In the genomic region with DNA sequence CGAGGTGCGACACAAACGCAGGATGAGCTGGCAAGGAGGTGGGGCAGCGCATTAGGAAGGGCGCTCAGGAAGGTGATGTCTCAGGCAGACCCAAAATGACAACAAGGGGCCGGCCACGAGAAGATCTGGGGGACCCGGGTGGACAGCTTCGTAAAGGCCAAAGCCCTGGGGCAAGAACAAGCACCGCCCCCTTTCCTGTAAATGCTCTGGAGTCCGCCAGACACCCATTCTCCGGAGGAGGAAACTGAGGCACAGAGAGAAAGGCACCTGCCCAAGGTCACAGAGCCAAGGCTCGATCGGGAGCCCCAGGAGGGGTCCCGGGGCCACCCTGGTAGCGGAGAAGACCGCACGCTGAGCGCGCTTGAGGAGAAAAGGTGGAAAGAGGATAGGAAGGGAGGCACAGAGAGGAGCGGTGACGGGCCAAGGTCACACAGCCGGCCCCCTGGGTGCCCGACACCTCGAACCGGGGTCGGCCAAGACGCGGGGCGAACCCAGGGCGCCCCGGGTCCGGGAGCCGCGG, we compare ENCODE assay signal across 6 cellular contexts. TPM values are rescaled to one million over a fixed set of nuclear protein-coding genes. Genes with fewer than 3 reads are reported as not detected.
A peak's percentile ranks its signal among the peaks of the same experiment; 100 is the strongest.
DNase-seq lines count a peak whose midpoint lies in the region; ATAC-seq and TF ChIP-seq lines count a peak whose summit lies in the region.

No MANE protein-coding gene starts in this region.

- H3K4me2 ChIP-seq in DND-41 (ENCODE audit: insufficient read depth, low read length), result peak overlapping the region; percentile 96

- peaks cover 76% of the 10 kb centered on the region for H3K36me3 ChIP-seq in DND-41 (ENCODE audit: insufficient read depth, low read length)

- peak overlapping the region; percentile 100 for H3K4me3 Mint-ChIP-seq in stimulated activated effector memory CD8-positive, alpha-beta T cell treated with anti-CD3 and anti-CD28 coated beads, Interleukin-12 subunit alpha, Interleukin-12 subunit beta, amount 100 ng/mL, for 72 hours

- peak overlapping the region; percentile 82 to 83 for H3K4me3 ChIP-seq in DND-41 (ENCODE audit: low read depth in 1 of 2, low read length in 2 of 2)

- peaks cover 100% of the 10 kb centered on the region for H3K36me3 Mint-ChIP-seq in stimulated activated effector memory CD8-positive, alpha-beta T cell treated with anti-CD3 and anti-CD28 coated beads, Interleukin-12 subunit alpha, Interleukin-12 subunit beta, amount 100 ng/mL, for 72 hours

- peak overlapping the region; percentile 92 for H3K9ac ChIP-seq in DND-41 (ENCODE audit: low read depth, low read length)

- peaks cover 97% of the 10 kb centered on the region for H3K79me2 ChIP-seq in DND-41 (ENCODE audit: insufficient read depth, low read length)

- no peaks in the 10 kb centered on the region for H3K9me3 ChIP-seq in DND-41 (ENCODE audit: insufficient read depth, low read length, severe bottlenecking)

- H3K27ac Mint-ChIP-seq in stimulated activated effector memory CD8-positive, alpha-beta T cell treated with anti-CD3 and anti-CD28 coated beads, Interleukin-12 subunit alpha, Interleukin-12 subunit beta, amount 100 ng/mL, for 72 hours, result peak overlapping the region; percentile 100

- H3K4me1 Mint-ChIP-seq in stimulated activated effector memory CD8-positive, alpha-beta T cell treated with anti-CD3 and anti-CD28 coated beads, Interleukin-12 subunit alpha, Interleukin-12 subunit beta, amount 100 ng/mL, for 72 hours, result peaks cover 58% of the 10 kb centered on the region

- no peaks in the 10 kb centered on the region for H3K9me3 Mint-ChIP-seq in stimulated activated effector memory CD8-positive, alpha-beta T cell treated with anti-CD3 and anti-CD28 coated beads, Interleukin-12 subunit alpha, Interleukin-12 subunit beta, amount 100 ng/mL, for 72 hours

- TF ChIP-seq CTCF in DND-41 (IDR thresholded peaks at IDR 0.05; ENCODE audit: borderline replicate concordance, extremely low read depth, low read length, poor library complexity, severe bottlenecking) (peak; percentile 1), VCaP (conservative IDR thresholded peaks at IDR 0.05) (no peak)

- H3K27ac ChIP-seq in DND-41 (ENCODE audit: low read length), result peak overlapping the region; percentile 88
- peak overlapping the region; percentile 93 for H3K27ac ChIP-seq in VCaP

- ATAC-seq in DND-41 (ENCODE audit: insufficient read depth, low read depth), result no peak
- no peak for ATAC-seq in stimulated activated effector memory CD8-positive, alpha-beta T cell treated with anti-CD3 and anti-CD28 coated beads, Interleukin-12 subunit alpha, Interleukin-12 subunit beta, amount 100 ng/mL, for 72 hours

- peak overlapping the region; percentile 84 for H2AFZ ChIP-seq in DND-41 (ENCODE audit: low read depth, low read length)

- H4K20me1 ChIP-seq in DND-41 (ENCODE audit: insufficient read depth, low read length), result peaks cover 63% of the 10 kb centered on the region

- DNase-seq in DND-41 (peak; percentile 20), glomerular visceral epithelial cell (ENCODE audit: extremely low spot score) (peak; percentile 7), H4 (ENCODE audit: low spot score) (no peak), middle frontal gyrus (ENCODE audit: extremely low spot score, low spot score) (no peak)
- DNase-seq in stimulated activated effector memory CD8-positive, alpha-beta T cell treated with anti-CD3 and anti-CD28 coated beads, Interleukin-12 subunit alpha, Interleukin-12 subunit beta, amount 100 ng/mL, for 72 hours (ENCODE audit: low spot score in 2 of 2), result peak; percentile 22 to 69

- peaks cover 64% of the 10 kb centered on the region for H3K4me1 ChIP-seq in DND-41 (ENCODE audit: insufficient read depth, low read length)

- H3K27me3 ChIP-seq in DND-41 (ENCODE audit: insufficient read depth, low read length, poor library complexity), result no peaks in the 10 kb centered on the region

RNA-seq across cellular contexts. Expression of gene SAFB2, which starts 0.6 kb away (rescaled TPM):
- total RNA-seq in H4 (2014; rRNA removed; shearing (Covaris generic)), result 10.8 and 19.1 TPM in 2 replicates

RNA-seq across cellular contexts. Expression of gene SAFB, which starts 0.9 kb away (rescaled TPM):
- 18.4 and 19.5 TPM in 2 replicates for total RNA-seq in H4 (2014; rRNA removed; shearing (Covaris generic))

RNA-seq across cellular contexts. Expression of gene TINCR, which starts 54.3 kb away (rescaled TPM):
- 2.3 and 4.3 TPM in 2 replicates for total RNA-seq in H4 (2014; rRNA removed; shearing (Covaris generic))

RNA-seq across cellular contexts. Expression of gene MICOS13, which starts 58.3 kb away (rescaled TPM):
- total RNA-seq in H4 (2014; rRNA removed; shearing (Covaris generic)), result 38.1 and 52.7 TPM in 2 replicates

RNA-seq across cellular contexts. Expression of gene HSD11B1L, which starts 58.8 kb away (rescaled TPM):
- 2.4 and 4.9 TPM in 2 replicates for total RNA-seq in H4 (2014; rRNA removed; shearing (Covaris generic))

Comparison
In these comparisons a context has a peak if more than half of its experiments do, and no peak if none do; other contexts are left out.
1. DNase-seq: peak in DND-41 (single experiment), glomerular visceral epithelial cell (single experiment) and stimulated activated effector memory CD8-positive, alpha-beta T cell treated with anti-CD3 and anti-CD28 coated beads, Interleukin-12 subunit alpha, Interleukin-12 subunit beta, amount 100 ng/mL, for 72 hours (2 of 2); none in H4 (single experiment) and middle frontal gyrus (single experiment).